Comparison of ENCODE assay signal across 20 cellular contexts in genomic region chr4:69833251-69833650, GRCh38. TPM values are rescaled to one million over a fixed set of nuclear protein-coding genes. Genes with fewer than 3 reads are reported as not detected.
DNase-seq lines count a peak whose midpoint lies in the region; ATAC-seq and TF ChIP-seq lines count a peak whose summit lies in the region.
"Had no signal": no experiment of that assay in that cellular context is flagged by ENCODE, and none has a peak within 500 bp of the region (broad histone marks: within the 10 kb centered on the region; RNA-seq: fewer than 3 reads in every experiment).

No MANE protein-coding gene starts in this region.

- H3K9me3 ChIP-seq in mucosa of rectum (ENCODE audit: control insufficient read depth in 2 of 2, low read length in 2 of 2) = no peaks in the 10 kb centered on the region
- H3K9me3 ChIP-seq: SJSA1 had no signal

- peak overlapping the region; percentile 25 to 47 for H3K27ac ChIP-seq in mucosa of rectum (ENCODE audit: low read depth in 2 of 2, low read length in 2 of 2)
- H3K27ac ChIP-seq: SJSA1 had no signal

- ATAC-seq in left lobe of liver = no peak
- no peak for ATAC-seq in GM18502 (IDR thresholded peaks at IDR 0.05; ENCODE audit: poor library complexity, unreplicated experiment)
- ATAC-seq: PC-3 had no signal

- H3K4me3 ChIP-seq in epithelial cell of esophagus (ENCODE audit: low read length) (no peak overlapping the region), mucosa of rectum (ENCODE audit: low read length in 2 of 2) (no peak overlapping the region)
- H3K4me3 ChIP-seq: SJSA1 had no signal

- DNase-seq in Caki2 (ENCODE audit: low read depth) = peak; percentile 6
- DNase-seq in NCI-H69 (lab: John Stamatoyannopoulos, UW) = peak; percentile 3
- DNase-seq in epithelial cell of esophagus (ENCODE audit: low read depth) = peak; percentile 52
- DNase-seq in RKO (ENCODE audit: low spot score) = no peak
- no peak for DNase-seq in NCI-H2227 treated with DMSO at 0.1 percent for 48 hours (lab: John Stamatoyannopoulos, UW)
- DNase-seq in left lobe of liver (ENCODE audit: low spot score) = no peak
- DNase-seq: ACHN, AML-193, COR-L47, DMS79, NCI-H187, NCI-H2171, NCI-H774, PC-3 had no signal

- H3K36me3 ChIP-seq in mucosa of rectum (ENCODE audit: control insufficient read depth in 2 of 2, insufficient read depth in 2 of 2, low read length in 2 of 2) = no peaks in the 10 kb centered on the region
- H3K36me3 ChIP-seq: SJSA1 had no signal

- no peaks in the 10 kb centered on the region for H3K27me3 ChIP-seq in mucosa of rectum (ENCODE audit: control insufficient read depth in 2 of 2, insufficient read depth in 2 of 2, low read length in 2 of 2)

- peaks cover 21 to 43% of the 10 kb centered on the region in 2 donors for H3K4me1 ChIP-seq in mucosa of rectum (ENCODE audit: control insufficient read depth in 2 of 2, insufficient read depth in 2 of 2, low read length in 2 of 2)
- H3K4me1 ChIP-seq: SJSA1 had no signal

- TF ChIP-seq CTCF in epithelial cell of esophagus (IDR thresholded peaks at IDR 0.05; ENCODE audit: insufficient read depth, low read depth, low read length, missing control alignments) = no peak

- in situ Hi-C loops in Caki2 (cut with HindIII; ENCODE audit: low pct_unique_long_range_greater_than_20kb, low sequenced_read_pairs) = no loop called here

- H3K9ac ChIP-seq in mucosa of rectum (ENCODE audit: low read depth in 1 of 2, low read length in 2 of 2) = no peak overlapping the region

RNA-seq across cellular contexts. Expression of gene SULT1E1, which starts 26.7 kb away (rescaled TPM):
- not detected in 2 replicates for total RNA-seq in Caki2 (2014; rRNA removed; shearing (Covaris generic); ENCODE audit: low replicate concordance)
- total RNA-seq in left lobe of liver = 11.1 TPM
- total RNA-seq: H1, LHCN-M2, NCI-H460, PC-3, SJSA1 had no signal

Comparison
In these comparisons a context has a peak if more than half of its experiments do, and no peak if none do; other contexts are left out.
1. DNase-seq: peak in Caki2 (single experiment), NCI-H69 (single experiment) and epithelial cell of esophagus (single experiment); none in RKO (single experiment), NCI-H2227 treated with DMSO at 0.1 percent for 48 hours (single experiment) and left lobe of liver (single experiment).
2. RNA of gene SULT1E1, which starts 26.7 kb away (total RNA-seq): 11.1 TPM in left lobe of liver (single experiment); not detected in Caki2; every median in the first group is over 10 times any median in the second.